Comparison of ENCODE assay signal across 2 cellular contexts in the genomic region with DNA sequence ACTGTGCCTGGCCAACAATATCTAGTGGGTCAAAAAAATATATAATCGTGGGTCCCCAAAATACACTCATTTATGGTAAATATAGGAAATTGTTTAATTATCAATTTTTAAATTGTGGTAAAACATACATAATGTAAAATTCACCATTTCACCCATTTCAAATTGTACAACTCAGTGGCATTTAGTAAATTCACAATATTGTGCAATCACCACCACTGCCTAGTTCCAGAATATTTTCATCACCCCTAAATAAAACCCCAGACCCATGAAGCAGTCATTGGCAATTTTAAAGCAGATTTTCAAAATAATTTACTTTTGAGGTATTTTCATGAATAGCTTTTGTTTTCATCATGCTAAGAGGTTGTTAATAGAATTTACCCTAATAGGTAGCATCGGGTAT.
A peak's percentile ranks its signal among the peaks of the same experiment; 100 is the strongest.
TF ChIP-seq lines count a peak whose summit lies in the region.

No MANE protein-coding gene starts in this region.

TF ChIP-seq in IMR-90, 13 proteins besides CTCF, POLR2A, EP300 and RAD21:
- TF ChIP-seq CEBPB (IDR thresholded peaks at IDR 0.05; ENCODE audit: low read depth, low read length) (peak; percentile 77), RCOR1 (IDR thresholded peaks at IDR 0.05; ENCODE audit: insufficient replicate concordance, low read length) (no peak)
TF ChIP-seq in IMR-90: peak in this region for 1.

TF ChIP-seq in H1, 55 proteins besides CTCF, POLR2A, EP300 and RAD21:
- TF ChIP-seq EZH2 (IDR thresholded peaks at IDR 0.05; ENCODE audit: low read depth, low read length, severe bottlenecking) (no peak), RFX5 (IDR thresholded peaks at IDR 0.05; ENCODE audit: borderline replicate concordance, low read depth, low read length) (no peak), JUN (IDR thresholded peaks at IDR 0.05; ENCODE audit: low read depth, low read length) (no peak), GTF2F1 (IDR thresholded peaks at IDR 0.05; ENCODE audit: borderline replicate concordance, low read depth, low read length) (no peak), CEBPB (IDR thresholded peaks at IDR 0.05; ENCODE audit: low read depth, low read length) (0 out of 2 replicates have a peak, but pooled peaks have one; percentile 52), SIRT6 (IDR thresholded peaks at IDR 0.05; ENCODE audit: low read length) (no peak), BRCA1 (IDR thresholded peaks at IDR 0.05; ENCODE audit: low read depth, low read length) (no peak), TAF1 (IDR thresholded peaks at IDR 0.05; ENCODE audit: low read depth, low read length) (no peak)
